8 cellular contexts compared by ENCODE assay signal in the genomic region with DNA sequence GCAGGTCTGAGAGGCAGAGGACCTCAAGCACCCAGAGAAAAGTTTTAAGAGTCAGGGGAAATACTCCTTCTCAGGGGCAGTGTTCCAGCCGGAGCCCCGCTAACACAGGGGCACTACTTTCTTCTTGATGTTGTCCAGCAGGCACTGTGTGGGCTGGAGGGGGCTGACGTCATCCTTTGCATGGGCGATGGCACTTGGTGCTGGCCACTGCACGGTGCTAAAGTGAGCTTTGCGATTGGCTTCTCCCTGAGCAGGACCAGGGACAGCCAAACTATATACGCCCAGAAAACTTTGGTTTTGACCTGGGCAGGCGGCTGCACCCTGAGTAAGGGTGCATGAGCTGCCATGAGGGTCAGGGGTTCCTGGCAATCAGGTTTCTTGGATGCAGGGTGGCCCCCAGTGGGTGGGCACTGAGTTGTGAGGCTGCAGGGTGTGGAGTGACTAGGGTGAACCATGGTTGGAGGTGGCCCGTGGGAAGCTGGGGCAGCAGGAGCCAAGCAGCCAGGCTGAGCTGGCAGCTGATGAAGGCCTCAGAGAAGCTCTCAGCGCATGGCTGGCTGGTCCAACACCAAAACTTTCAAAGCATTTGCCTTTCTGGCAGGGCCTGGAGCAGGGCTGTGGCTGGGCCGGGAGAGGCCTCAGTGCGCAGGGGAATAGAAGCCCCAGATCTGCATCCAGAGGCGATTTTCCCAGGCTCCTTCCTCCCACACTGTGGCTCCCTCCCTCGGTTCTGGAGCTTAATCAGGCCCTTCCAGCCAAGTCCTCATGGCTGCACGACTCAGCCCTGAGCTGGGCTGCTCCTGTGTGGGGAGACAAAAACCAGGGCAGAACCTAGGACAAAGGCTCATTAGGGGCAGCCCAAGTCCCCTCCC. TPM values are rescaled to one million over a fixed set of nuclear protein-coding genes. Genes with fewer than 3 reads are reported as not detected.
DNase-seq lines count a peak whose midpoint lies in the region; ATAC-seq and TF ChIP-seq lines count a peak whose summit lies in the region.

No MANE protein-coding gene starts in this region.

- H3K27me3 ChIP-seq in hepatocyte: no peaks in the 10 kb centered on the region
- peaks cover 0 to 5% (median 0%) of the 10 kb centered on the region in 7 donors for H3K27me3 ChIP-seq in spleen (replicated peaks in 1 of 7)

- peak overlapping the region; percentile 60 for H3K27ac ChIP-seq in hepatocyte
- peak overlapping the region in 7 of 8 donors; percentile 41 to 72 (median 62) for H3K27ac ChIP-seq in spleen

- no peak overlapping the region for H2AFZ ChIP-seq in hepatocyte

- intact Hi-C loops in spleen (cut with DNase I; ENCODE audit: low total_unique reads): loop anchor here (5.0 to 10.0 kb wide), 2 partner anchors 86 to 408 kb away; no protein-coding TSS in a partner anchor

- H3K4me1 ChIP-seq in hepatocyte (ENCODE audit: insufficient read depth) (peaks cover 26% of the 10 kb centered on the region), spleen (peaks cover 11 to 73% (median 29%) of the 10 kb centered on the region in 6 donors)

- H3K9me3 ChIP-seq in hepatocyte (ENCODE audit: low read depth) (no peaks in the 10 kb centered on the region), spleen (no peaks in the 10 kb centered on the region)

- peak overlapping the region; percentile 84 for H3K27ac Mint-ChIP-seq in activated naive CD8-positive, alpha-beta T cell treated with anti-CD3 and anti-CD28 coated beads, Interleukin-2, amount 10 ng/mL, durations not matched to agents 7 days and 5 days

- no peak overlapping the region for H3K4me3 Mint-ChIP-seq in activated naive CD8-positive, alpha-beta T cell treated with anti-CD3 and anti-CD28 coated beads, Interleukin-2, amount 10 ng/mL, durations not matched to agents 7 days and 5 days

- H4K20me1 ChIP-seq in hepatocyte (ENCODE audit: insufficient read depth, poor library complexity, severe bottlenecking): no peaks in the 10 kb centered on the region

- ATAC-seq in activated naive CD8-positive, alpha-beta T cell treated with anti-CD3 and anti-CD28 coated beads, Interleukin-2, amount 10 ng/mL, durations not matched to agents 7 days and 5 days (ENCODE audit: low read depth): peak; percentile 6
- ATAC-seq in GM18858 (IDR thresholded peaks at IDR 0.05; ENCODE audit: unreplicated experiment) (no peak), HG02870 (IDR thresholded peaks at IDR 0.05; ENCODE audit: unreplicated experiment) (no peak)
- no peak for ATAC-seq in activated CD4-positive, CD25-positive, alpha-beta regulatory T cell treated with anti-CD3 and anti-CD28 coated beads, Interleukin-2, amount 50 U/mL, for 24 hours

- H3K4me2 ChIP-seq in hepatocyte: no peak overlapping the region

- H3K36me3 ChIP-seq in hepatocyte (replicated peaks; ENCODE audit: insufficient read depth, low read depth): no peaks in the 10 kb centered on the region
- peaks cover 2 to 54% (median 38%) of the 10 kb centered on the region in 6 donors for H3K36me3 ChIP-seq in spleen

- H3K4me1 Mint-ChIP-seq in activated naive CD8-positive, alpha-beta T cell treated with anti-CD3 and anti-CD28 coated beads, Interleukin-2, amount 10 ng/mL, durations not matched to agents 7 days and 5 days: peaks cover 39% of the 10 kb centered on the region

- no peak for TF ChIP-seq CTCF in hepatocyte (IDR thresholded peaks at IDR 0.05; ENCODE audit: poor library complexity)
- no peak for TF ChIP-seq CTCF in spleen (IDR thresholded peaks at IDR 0.05 in 8 of 11, conservative IDR thresholded peaks at IDR 0.05 in 3 of 11)

- no peak for TF ChIP-seq POLR2A in spleen (IDR thresholded peaks at IDR 0.05)

- WGBS in hepatocyte (ENCODE audit: low lambda C conversion rate, missing lambda C conversion rate): 72% methylated on average over 15 of the region's 15 CpGs
- WGBS in spleen, 5 donors: 63 to 83% (median 76%) methylated on average over 10 to 15 of the region's 15 CpGs

- DNase-seq in HCEC 1CT (peak; percentile 23), hepatocyte (ENCODE audit: low spot score) (peak; percentile 51), spleen (no peak), ecto neural progenitor cell (ENCODE audit: low spot score) (no peak)
- no peak for DNase-seq in activated naive CD8-positive, alpha-beta T cell treated with anti-CD3 and anti-CD28 coated beads, Interleukin-2, amount 10 ng/mL, durations not matched to agents 7 days and 5 days

- no peaks in the 10 kb centered on the region for H3K9me3 Mint-ChIP-seq in activated naive CD8-positive, alpha-beta T cell treated with anti-CD3 and anti-CD28 coated beads, Interleukin-2, amount 10 ng/mL, durations not matched to agents 7 days and 5 days

- POLR2A ChIA-PET in activated naive CD8-positive, alpha-beta T cell treated with anti-CD3 and anti-CD28 coated beads, Interleukin-2, amount 10 ng/mL, durations not matched to agents 7 days and 5 days (lab: Charles Lee): interaction anchor here (0.7 to 2.8 kb wide), 6 partner anchors 9 to 404 kb away, joined by 3 to 7 read pairs (median 4); partner anchors contain the start of genes GTPBP2, MAD2L1BP and VEGFA

- H3K79me2 ChIP-seq in hepatocyte: no peaks in the 10 kb centered on the region

- H3K27me3 Mint-ChIP-seq in activated naive CD8-positive, alpha-beta T cell treated with anti-CD3 and anti-CD28 coated beads, Interleukin-2, amount 10 ng/mL, durations not matched to agents 7 days and 5 days: no peaks in the 10 kb centered on the region

- H3K36me3 Mint-ChIP-seq in activated naive CD8-positive, alpha-beta T cell treated with anti-CD3 and anti-CD28 coated beads, Interleukin-2, amount 10 ng/mL, durations not matched to agents 7 days and 5 days: peaks cover 15% of the 10 kb centered on the region

- no peaks in the 10 kb centered on the region for H3K9me2 ChIP-seq in hepatocyte (replicated peaks; ENCODE audit: insufficient read depth)

- H3K4me3 ChIP-seq in hepatocyte (no peak overlapping the region), spleen (no peak overlapping the region)

RNA-seq across cellular contexts. Expression of gene MRPS18A, which starts 18.3 kb away (rescaled TPM):
- total RNA-seq in activated naive CD8-positive, alpha-beta T cell treated with anti-CD3 and anti-CD28 coated beads, Interleukin-2, amount 10 ng/mL, durations not matched to agents 7 days and 5 days: 10 to 100 TPM; 38.3 to 40.3 TPM
- total RNA-seq in hepatocyte (46.1 and 53.1 TPM in 2 replicates), spleen (10 to 100 TPM; 29.8 to 37.6 (median 30.9) TPM)
- polyA plus RNA-seq in hepatocyte (68.8 and 71.1 TPM in 2 replicates), spleen (10 to 100 TPM; 28.0 to 48.6 (median 34.3) TPM)

RNA-seq across cellular contexts. Expression of gene RSPH9, which starts 24.4 kb away (rescaled TPM):
- not detected for total RNA-seq in activated naive CD8-positive, alpha-beta T cell treated with anti-CD3 and anti-CD28 coated beads, Interleukin-2, amount 10 ng/mL, durations not matched to agents 7 days and 5 days
- total RNA-seq in hepatocyte: 0.08 and 0.73 TPM in 2 replicates
- 1.8 and 2.8 TPM in 2 replicates for polyA plus RNA-seq in hepatocyte
- under 1 TPM in 4 of 7 donors, not detected in 3; 0.18 to 0.63 (median 0.26) TPM for total RNA-seq in spleen
- polyA plus RNA-seq in spleen: under 1 TPM; 0.17 to 0.35 (median 0.20) TPM

RNA-seq across cellular contexts. Expression of gene MAD2L1BP, which starts 33.6 kb away (rescaled TPM):
- 10 to 100 TPM; 39.7 to 40.2 TPM for total RNA-seq in activated naive CD8-positive, alpha-beta T cell treated with anti-CD3 and anti-CD28 coated beads, Interleukin-2, amount 10 ng/mL, durations not matched to agents 7 days and 5 days
- total RNA-seq in hepatocyte (36.3 and 47.6 TPM in 2 replicates), spleen (10 to 100 TPM; 18.9 to 33.4 (median 22.2) TPM)
- polyA plus RNA-seq in hepatocyte (32.1 and 43.8 TPM in 2 replicates), spleen (10 to 100 TPM; 19.0 to 23.2 (median 19.8) TPM)

RNA-seq across cellular contexts. Expression of gene GTPBP2, which starts 40.2 kb away (rescaled TPM):
- total RNA-seq in activated naive CD8-positive, alpha-beta T cell treated with anti-CD3 and anti-CD28 coated beads, Interleukin-2, amount 10 ng/mL, durations not matched to agents 7 days and 5 days: 100 to 1,000 TPM; 107 to 115 TPM
- total RNA-seq in hepatocyte (42.9 and 59.5 TPM in 2 replicates), spleen (100 to 1,000 TPM in 1 of 7 donors, 10 to 100 TPM in 6; 56.8 to 100 (median 72.0) TPM)
- polyA plus RNA-seq in hepatocyte (21.9 and 28.7 TPM in 2 replicates), spleen (10 to 100 TPM; 29.6 to 52.3 (median 43.9) TPM)

Comparison
In these comparisons a context has a peak if more than half of its experiments do, and no peak if none do; other contexts are left out.
1. DNase-seq: peak in HCEC 1CT (single experiment) and hepatocyte (single experiment); none in activated naive CD8-positive, alpha-beta T cell treated with anti-CD3 and anti-CD28 coated beads, Interleukin-2, amount 10 ng/mL, durations not matched to agents 7 days and 5 days (single experiment), spleen (single experiment) and ecto neural progenitor cell (single experiment).